ENCODE assay signal across 1 cellular context in genomic region chr20:12053348-12053747, GRCh38.
TF ChIP-seq lines count a peak whose summit lies in the region.

No MANE protein-coding gene starts in this region.

TF ChIP-seq in GM23338, 12 proteins besides CTCF, POLR2A, EP300 and RAD21 (continued from another document):
- TF ChIP-seq, protein P1, sequence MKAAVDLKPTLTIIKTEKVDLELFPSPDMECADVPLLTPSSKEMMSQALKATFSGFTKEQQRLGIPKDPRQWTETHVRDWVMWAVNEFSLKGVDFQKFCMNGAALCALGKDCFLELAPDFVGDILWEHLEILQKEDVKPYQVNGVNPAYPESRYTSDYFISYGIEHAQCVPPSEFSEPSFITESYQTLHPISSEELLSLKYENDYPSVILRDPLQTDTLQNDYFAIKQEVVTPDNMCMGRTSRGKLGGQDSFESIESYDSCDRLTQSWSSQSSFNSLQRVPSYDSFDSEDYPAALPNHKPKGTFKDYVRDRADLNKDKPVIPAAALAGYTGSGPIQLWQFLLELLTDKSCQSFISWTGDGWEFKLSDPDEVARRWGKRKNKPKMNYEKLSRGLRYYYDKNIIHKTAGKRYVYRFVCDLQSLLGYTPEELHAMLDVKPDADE (IDR thresholded peaks at IDR 0.05), result no peak
- no peak for TF ChIP-seq ZNF331 (CRISPR knock-in tag; IDR thresholded peaks at IDR 0.05; ENCODE audit: low read depth)
- no peak for TF ChIP-seq ZNF114 (CRISPR knock-in tag; IDR thresholded peaks at IDR 0.05)
- TF ChIP-seq CREB1 (CRISPR knock-in tag; IDR thresholded peaks at IDR 0.05; ENCODE audit: low read depth), result no peak
- no peak for TF ChIP-seq EZH2phosphoT487 (IDR thresholded peaks at IDR 0.05; ENCODE audit: unreplicated experiment)
- TF ChIP-seq POLR2AphosphoS5 (IDR thresholded peaks at IDR 0.05; ENCODE audit: low read depth), result no peak
TF ChIP-seq in GM23338: peak in this region for 0.
